ENCODE assay signal across 1 cellular context in genomic region chr6:14436593-14436992, GRCh38.
TF ChIP-seq lines count a peak whose summit lies in the region.

No MANE protein-coding gene starts in this region.

TF ChIP-seq in H1, 55 proteins besides CTCF, POLR2A, EP300 and RAD21 (continued from another document):
- TF ChIP-seq, protein P1, sequence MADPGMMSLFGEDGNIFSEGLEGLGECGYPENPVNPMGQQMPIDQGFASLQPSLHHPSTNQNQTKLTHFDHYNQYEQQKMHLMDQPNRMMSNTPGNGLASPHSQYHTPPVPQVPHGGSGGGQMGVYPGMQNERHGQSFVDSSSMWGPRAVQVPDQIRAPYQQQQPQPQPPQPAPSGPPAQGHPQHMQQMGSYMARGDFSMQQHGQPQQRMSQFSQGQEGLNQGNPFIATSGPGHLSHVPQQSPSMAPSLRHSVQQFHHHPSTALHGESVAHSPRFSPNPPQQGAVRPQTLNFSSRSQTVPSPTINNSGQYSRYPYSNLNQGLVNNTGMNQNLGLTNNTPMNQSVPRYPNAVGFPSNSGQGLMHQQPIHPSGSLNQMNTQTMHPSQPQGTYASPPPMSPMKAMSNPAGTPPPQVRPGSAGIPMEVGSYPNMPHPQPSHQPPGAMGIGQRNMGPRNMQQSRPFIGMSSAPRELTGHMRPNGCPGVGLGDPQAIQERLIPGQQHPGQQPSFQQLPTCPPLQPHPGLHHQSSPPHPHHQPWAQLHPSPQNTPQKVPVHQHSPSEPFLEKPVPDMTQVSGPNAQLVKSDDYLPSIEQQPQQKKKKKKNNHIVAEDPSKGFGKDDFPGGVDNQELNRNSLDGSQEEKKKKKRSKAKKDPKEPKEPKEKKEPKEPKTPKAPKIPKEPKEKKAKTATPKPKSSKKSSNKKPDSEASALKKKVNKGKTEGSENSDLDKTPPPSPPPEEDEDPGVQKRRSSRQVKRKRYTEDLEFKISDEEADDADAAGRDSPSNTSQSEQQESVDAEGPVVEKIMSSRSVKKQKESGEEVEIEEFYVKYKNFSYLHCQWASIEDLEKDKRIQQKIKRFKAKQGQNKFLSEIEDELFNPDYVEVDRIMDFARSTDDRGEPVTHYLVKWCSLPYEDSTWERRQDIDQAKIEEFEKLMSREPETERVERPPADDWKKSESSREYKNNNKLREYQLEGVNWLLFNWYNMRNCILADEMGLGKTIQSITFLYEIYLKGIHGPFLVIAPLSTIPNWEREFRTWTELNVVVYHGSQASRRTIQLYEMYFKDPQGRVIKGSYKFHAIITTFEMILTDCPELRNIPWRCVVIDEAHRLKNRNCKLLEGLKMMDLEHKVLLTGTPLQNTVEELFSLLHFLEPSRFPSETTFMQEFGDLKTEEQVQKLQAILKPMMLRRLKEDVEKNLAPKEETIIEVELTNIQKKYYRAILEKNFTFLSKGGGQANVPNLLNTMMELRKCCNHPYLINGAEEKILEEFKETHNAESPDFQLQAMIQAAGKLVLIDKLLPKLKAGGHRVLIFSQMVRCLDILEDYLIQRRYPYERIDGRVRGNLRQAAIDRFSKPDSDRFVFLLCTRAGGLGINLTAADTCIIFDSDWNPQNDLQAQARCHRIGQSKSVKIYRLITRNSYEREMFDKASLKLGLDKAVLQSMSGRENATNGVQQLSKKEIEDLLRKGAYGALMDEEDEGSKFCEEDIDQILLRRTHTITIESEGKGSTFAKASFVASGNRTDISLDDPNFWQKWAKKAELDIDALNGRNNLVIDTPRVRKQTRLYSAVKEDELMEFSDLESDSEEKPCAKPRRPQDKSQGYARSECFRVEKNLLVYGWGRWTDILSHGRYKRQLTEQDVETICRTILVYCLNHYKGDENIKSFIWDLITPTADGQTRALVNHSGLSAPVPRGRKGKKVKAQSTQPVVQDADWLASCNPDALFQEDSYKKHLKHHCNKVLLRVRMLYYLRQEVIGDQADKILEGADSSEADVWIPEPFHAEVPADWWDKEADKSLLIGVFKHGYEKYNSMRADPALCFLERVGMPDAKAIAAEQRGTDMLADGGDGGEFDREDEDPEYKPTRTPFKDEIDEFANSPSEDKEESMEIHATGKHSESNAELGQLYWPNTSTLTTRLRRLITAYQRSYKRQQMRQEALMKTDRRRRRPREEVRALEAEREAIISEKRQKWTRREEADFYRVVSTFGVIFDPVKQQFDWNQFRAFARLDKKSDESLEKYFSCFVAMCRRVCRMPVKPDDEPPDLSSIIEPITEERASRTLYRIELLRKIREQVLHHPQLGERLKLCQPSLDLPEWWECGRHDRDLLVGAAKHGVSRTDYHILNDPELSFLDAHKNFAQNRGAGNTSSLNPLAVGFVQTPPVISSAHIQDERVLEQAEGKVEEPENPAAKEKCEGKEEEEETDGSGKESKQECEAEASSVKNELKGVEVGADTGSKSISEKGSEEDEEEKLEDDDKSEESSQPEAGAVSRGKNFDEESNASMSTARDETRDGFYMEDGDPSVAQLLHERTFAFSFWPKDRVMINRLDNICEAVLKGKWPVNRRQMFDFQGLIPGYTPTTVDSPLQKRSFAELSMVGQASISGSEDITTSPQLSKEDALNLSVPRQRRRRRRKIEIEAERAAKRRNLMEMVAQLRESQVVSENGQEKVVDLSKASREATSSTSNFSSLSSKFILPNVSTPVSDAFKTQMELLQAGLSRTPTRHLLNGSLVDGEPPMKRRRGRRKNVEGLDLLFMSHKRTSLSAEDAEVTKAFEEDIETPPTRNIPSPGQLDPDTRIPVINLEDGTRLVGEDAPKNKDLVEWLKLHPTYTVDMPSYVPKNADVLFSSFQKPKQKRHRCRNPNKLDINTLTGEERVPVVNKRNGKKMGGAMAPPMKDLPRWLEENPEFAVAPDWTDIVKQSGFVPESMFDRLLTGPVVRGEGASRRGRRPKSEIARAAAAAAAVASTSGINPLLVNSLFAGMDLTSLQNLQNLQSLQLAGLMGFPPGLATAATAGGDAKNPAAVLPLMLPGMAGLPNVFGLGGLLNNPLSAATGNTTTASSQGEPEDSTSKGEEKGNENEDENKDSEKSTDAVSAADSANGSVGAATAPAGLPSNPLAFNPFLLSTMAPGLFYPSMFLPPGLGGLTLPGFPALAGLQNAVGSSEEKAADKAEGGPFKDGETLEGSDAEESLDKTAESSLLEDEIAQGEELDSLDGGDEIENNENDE (IDR thresholded peaks at IDR 0.05; ENCODE audit: insufficient replicate concordance, low read length) = no peak
- TF ChIP-seq ASH2L (IDR thresholded peaks at IDR 0.05; ENCODE audit: low read length) = no peak
- no peak for TF ChIP-seq NRF1 (IDR thresholded peaks at IDR 0.05; ENCODE audit: low read depth, low read length)
- TF ChIP-seq POU5F1 (IDR thresholded peaks at IDR 0.05; ENCODE audit: low read depth, low read length) = no peak
- no peak for TF ChIP-seq PHF8 (conservative IDR thresholded peaks at IDR 0.05; ENCODE audit: low read depth, low read length)
- no peak for TF ChIP-seq EGR1 (IDR thresholded peaks at IDR 0.05; ENCODE audit: borderline replicate concordance, low read depth, low read length)
- TF ChIP-seq CBX5 (IDR thresholded peaks at IDR 0.05; ENCODE audit: low read depth, low read length) = no peak
- no peak for TF ChIP-seq RBBP5 (IDR thresholded peaks at IDR 0.05; ENCODE audit: borderline replicate concordance, low read depth, low read length)
- TF ChIP-seq TCF12 (IDR thresholded peaks at IDR 0.05; ENCODE audit: low read depth, low read length) = no peak
- no peak for TF ChIP-seq HDAC2 (IDR thresholded peaks at IDR 0.05; ENCODE audit: borderline replicate concordance in 1 of 2, low read depth in 2 of 2, low read length in 2 of 2)
- TF ChIP-seq, protein P2, sequence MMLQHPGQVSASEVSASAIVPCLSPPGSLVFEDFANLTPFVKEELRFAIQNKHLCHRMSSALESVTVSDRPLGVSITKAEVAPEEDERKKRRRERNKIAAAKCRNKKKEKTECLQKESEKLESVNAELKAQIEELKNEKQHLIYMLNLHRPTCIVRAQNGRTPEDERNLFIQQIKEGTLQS (IDR thresholded peaks at IDR 0.05; ENCODE audit: insufficient read depth, low read depth, low read length) = no peak
- no peak for TF ChIP-seq CEBPB (IDR thresholded peaks at IDR 0.05; ENCODE audit: low read depth, low read length)
